9 cellular contexts compared by ENCODE assay signal in genomic region chr12:81092053-81092452, GRCh38. TPM values are rescaled to one million over a fixed set of nuclear protein-coding genes. Genes with fewer than 3 reads are reported as not detected.
"Had no signal": no experiment of that assay in that cellular context is flagged by ENCODE, and none has a peak within 500 bp of the region (broad histone marks: within the 10 kb centered on the region; RNA-seq: fewer than 3 reads in every experiment).

No MANE protein-coding gene starts in this region.

- H3K4me3 ChIP-seq: K562 had no signal

- ATAC-seq: K562 had no signal

- DNase-seq: IMR-90, KBM-7, KG1 had no signal

- H3K27ac ChIP-seq: HL-60 had no signal

- FAIRE-seq: HTR-8/SVneo, K562 had no signal

RNA-seq across cellular contexts. Expression of gene ACSS3, which starts 14.2 kb away (rescaled TPM):
- total RNA-seq: HT-29, HT1080 had no signal
- polyA plus RNA-seq: IgD-negative memory B cell, K562 had no signal
